7 cellular contexts compared by ENCODE assay signal in genomic region chr1:8816831-8817412, GRCh38. TPM values are rescaled to one million over a fixed set of nuclear protein-coding genes. Genes with fewer than 3 reads are reported as not detected.
DNase-seq lines count a peak whose midpoint lies in the region; ATAC-seq, FAIRE-seq and TF ChIP-seq lines count a peak whose summit lies in the region.

No MANE protein-coding gene starts in this region.

- no peaks in the 10 kb centered on the region for H3K9me3 ChIP-seq in liver (ENCODE audit: control insufficient read depth in 4 of 4, low read length in 3 of 4)

- ATAC-seq in HG02938 (IDR thresholded peaks at IDR 0.05; ENCODE audit: unreplicated experiment): peak; percentile 27

- 0 out of 2 replicates have a peak, but pooled peaks have one; percentile 14 for TF ChIP-seq POLR2A in GM12892 (IDR thresholded peaks at IDR 0.05; ENCODE audit: low read depth, low read length)

- no peaks in the 10 kb centered on the region for H3K27me3 ChIP-seq in liver (ENCODE audit: control insufficient read depth in 4 of 4, insufficient read depth in 4 of 4, low read length in 3 of 4)

- H3K27ac ChIP-seq in VCaP (peak overlapping the region; percentile 95), liver (ENCODE audit: low read depth in 1 of 2, low read length in 2 of 2) (peak overlapping the region; percentile 98)

- WGBS in liver: under 1% methylated on average over 41 of the region's 41 CpGs

- peak; percentile 88 for FAIRE-seq in GM12892 (lab: Jason Lieb, UNC)

- TF ChIP-seq RAD21 in liver (IDR thresholded peaks at IDR 0.05): no peak

- H3K36me3 ChIP-seq in liver (ENCODE audit: control insufficient read depth in 4 of 4, insufficient read depth in 3 of 4, low read depth in 1 of 4, low read length in 3 of 4): no peaks in the 10 kb centered on the region

- H3K4me3 ChIP-seq in choroid plexus epithelial cell (ENCODE audit: low read depth, low read length): peak overlapping the region; percentile 80
- H3K4me3 ChIP-seq in liver (ENCODE audit: low read depth in 1 of 3, low read length in 3 of 3): peak overlapping the region; percentile 81 to 97 (median 89)

- DNase-seq in GM12892 (ENCODE audit: insufficient read length): peak; percentile 24
- DNase-seq in choroid plexus epithelial cell (ENCODE audit: low read depth): peak; percentile 30
- DNase-seq in stimulated activated CD8-positive, alpha-beta memory T cell treated with anti-CD3 and anti-CD28 coated beads, Interleukin-4, amount 100 ng/mL, for 48 hours: peak; percentile 42
- no peak for DNase-seq in NCI-H524 (lab: John Stamatoyannopoulos, UW)

- TF ChIP-seq CTCF in VCaP (conservative IDR thresholded peaks at IDR 0.05): no peak
- TF ChIP-seq CTCF in choroid plexus epithelial cell (conservative IDR thresholded peaks at IDR 0.05; ENCODE audit: low read depth, low read length): no peak
- TF ChIP-seq CTCF in liver (IDR thresholded peaks at IDR 0.05; ENCODE audit: low read depth, low read length, missing input control): no peak

- peaks cover 0 to 32% (median 29%) of the 10 kb centered on the region in 4 donors for H3K4me1 ChIP-seq in liver (ENCODE audit: control insufficient read depth in 4 of 4, insufficient read depth in 4 of 4, low read length in 3 of 4)

- peak overlapping the region; percentile 81 to 88 for H3K9ac ChIP-seq in liver (ENCODE audit: low read depth in 1 of 2, low read length in 2 of 2)

TF ChIP-seq in liver, 16 proteins besides CTCF, POLR2A, EP300 and RAD21:
- TF ChIP-seq REST (IDR thresholded peaks at IDR 0.05): peak; percentile 25
- TF ChIP-seq JUND (IDR thresholded peaks at IDR 0.05): no peak
- peak; percentile 25 to 57 for TF ChIP-seq RXRA (IDR thresholded peaks at IDR 0.05)
- TF ChIP-seq HNF4A (conservative IDR thresholded peaks at IDR 0.05): peak; percentile 30 to 51

RNA-seq across cellular contexts. Expression of gene RERE, which starts 0.5 kb away (rescaled TPM):
- 17.9 TPM for polyA plus RNA-seq in GM12892 (2012; ENCODE audit: missing spikeins)
- total RNA-seq in liver: 10 to 100 TPM; 37.1 to 49.1 TPM
- polyA plus RNA-seq in liver: 10 to 100 TPM in 1 of 2 donors, 1 to 10 TPM in 1; 9.8 to 12.6 TPM

Comparison
In these comparisons a context has a peak if more than half of its experiments do, and no peak if none do; other contexts are left out.
1. DNase-seq: peak in GM12892 (single experiment), choroid plexus epithelial cell (single experiment) and stimulated activated CD8-positive, alpha-beta memory T cell treated with anti-CD3 and anti-CD28 coated beads, Interleukin-4, amount 100 ng/mL, for 48 hours (single experiment); none in NCI-H524 (0 of 2).